In the genomic region with DNA sequence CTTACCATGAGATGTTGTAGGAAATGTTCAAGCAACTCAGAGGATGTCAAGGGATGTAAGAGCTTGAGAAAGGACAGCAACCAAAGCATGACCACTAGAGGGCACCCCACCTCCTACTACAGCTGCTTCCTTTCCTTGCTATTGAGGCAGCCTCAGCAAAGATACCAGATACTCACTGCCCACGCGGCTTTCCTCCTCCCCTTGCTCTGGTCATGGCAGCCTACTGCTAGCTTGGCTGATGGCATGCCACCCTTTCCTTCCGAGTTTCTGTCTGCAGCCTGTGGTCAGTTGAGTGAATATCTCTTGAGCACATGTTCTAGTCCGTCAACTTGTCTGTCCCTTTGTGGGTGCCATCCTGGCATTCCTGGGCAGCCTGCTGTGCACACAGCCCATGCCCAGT, we compare ENCODE assay signal across 9 cellular contexts. TPM values are rescaled to one million over a fixed set of nuclear protein-coding genes. Genes with fewer than 3 reads are reported as not detected.
A peak's percentile ranks its signal among the peaks of the same experiment; 100 is the strongest.
DNase-seq lines count a peak whose midpoint lies in the region; ATAC-seq, FAIRE-seq and TF ChIP-seq lines count a peak whose summit lies in the region.
"Had no signal": no experiment of that assay in that cellular context is flagged by ENCODE, and none has a peak within 500 bp of the region (broad histone marks: within the 10 kb centered on the region; RNA-seq: fewer than 3 reads in every experiment).

No MANE protein-coding gene starts in this region.

- no peak for TF ChIP-seq POLR2A in tibial nerve (IDR thresholded peaks at IDR 0.05)

- no peaks in the 10 kb centered on the region for H3K9me3 Mint-ChIP-seq in activated naive CD4-positive, alpha-beta T cell treated with anti-CD3 and anti-CD28 coated beads, Interleukin-2, amount 10 ng/mL, durations not matched to agents 7 days and 5 days

- H3K4me3 ChIP-seq in pancreas: no peak overlapping the region
- no peak overlapping the region for H3K4me3 ChIP-seq in tibial nerve
- H3K4me3 ChIP-seq: BLaER1 treated with 17β-estradiol and CSF1 and Interleukin-3, amounts not matched to agents 10 nM and 100 nM had no signal

- no peaks in the 10 kb centered on the region for H3K4me1 ChIP-seq in pancreas
- peaks cover 0 to 7% (median 0%) of the 10 kb centered on the region in 4 donors for H3K4me1 ChIP-seq in tibial nerve

- intact Hi-C loops in pancreas (cut with DNase I): loop anchor here (5.0 to 10.0 kb wide), 2 partner anchors 138 to 146 kb away; no protein-coding TSS in a partner anchor

- FAIRE-seq in pancreas (lab: Jason Lieb, UNC): no peak

- peaks cover 7% of the 10 kb centered on the region for H3K27me3 Mint-ChIP-seq in activated naive CD4-positive, alpha-beta T cell treated with anti-CD3 and anti-CD28 coated beads, Interleukin-2, amount 10 ng/mL, durations not matched to agents 7 days and 5 days

- H3K27ac Mint-ChIP-seq in activated naive CD4-positive, alpha-beta T cell treated with anti-CD3 and anti-CD28 coated beads, Interleukin-2, amount 10 ng/mL, durations not matched to agents 7 days and 5 days: no peak overlapping the region

- H3K27me3 ChIP-seq in pancreas (no peaks in the 10 kb centered on the region), tibial nerve (no peaks in the 10 kb centered on the region)
- H3K27me3 ChIP-seq: BLaER1 treated with 17β-estradiol and CSF1 and Interleukin-3, amounts not matched to agents 10 nM and 100 nM had no signal

- no peak for TF ChIP-seq EP300 in tibial nerve (IDR thresholded peaks at IDR 0.05)

- peaks cover 0 to 9% (median 3%) of the 10 kb centered on the region in 3 donors for H3K36me3 ChIP-seq in pancreas
- peaks cover 0 to 81% (median 10%) of the 10 kb centered on the region in 3 donors for H3K36me3 ChIP-seq in tibial nerve

- peak; percentile 70 to 84 (median 78) for TF ChIP-seq CTCF in pancreas (IDR thresholded peaks at IDR 0.05)
- TF ChIP-seq CTCF in tibial nerve (IDR thresholded peaks at IDR 0.05): peak; percentile 79 to 92 (median 85)

- H3K9me3 ChIP-seq in pancreas (no peaks in the 10 kb centered on the region), tibial nerve (peaks cover 0 to 6% (median 0%) of the 10 kb centered on the region in 4 donors)

- 25 to 29% methylated on average over 4 of the region's 4 CpGs for WGBS in pancreas, 2 donors
- WGBS in tibial nerve, 2 donors: 8 to 25% methylated on average over 4 of the region's 4 CpGs

- H3K36me3 Mint-ChIP-seq in activated naive CD4-positive, alpha-beta T cell treated with anti-CD3 and anti-CD28 coated beads, Interleukin-2, amount 10 ng/mL, durations not matched to agents 7 days and 5 days: peaks cover 36% of the 10 kb centered on the region

- peak; percentile 97 for ATAC-seq in SK-N-SH treated with all-trans-retinoic acid at 6 μM for 48 hours
- peak; percentile 83 to 94 (median 94) for ATAC-seq in pancreas

- peaks cover 38% of the 10 kb centered on the region for H3K4me1 Mint-ChIP-seq in activated naive CD4-positive, alpha-beta T cell treated with anti-CD3 and anti-CD28 coated beads, Interleukin-2, amount 10 ng/mL, durations not matched to agents 7 days and 5 days

- peak; percentile 54 for DNase-seq in NK-92 treated with Interleukin-12 subunit alpha and Interleukin-12 subunit beta, amount 100 ng/mL, for 24 hours (lab: John Stamatoyannopoulos, UW)
- DNase-seq in NK-92 (lab: John Stamatoyannopoulos, UW; ENCODE audit: unreplicated experiment) (no peak), NCI-H1092 (lab: John Stamatoyannopoulos, UW) (peak; percentile 52), glomerular endothelial cell (ENCODE audit: extremely low read depth, low read depth, low spot score) (peak; percentile 80), pancreas (peak in 5 of 6 donors; percentile 59 to 81 (median 70)), tibial nerve (ENCODE audit: low spot score in 2 of 2) (peak; percentile 77 to 95)
- peak; percentile 92 for DNase-seq in activated naive CD4-positive, alpha-beta T cell treated with anti-CD3 and anti-CD28 coated beads, Interleukin-2, amount 10 ng/mL, durations not matched to agents 7 days and 5 days

- H3K4me3 Mint-ChIP-seq in activated naive CD4-positive, alpha-beta T cell treated with anti-CD3 and anti-CD28 coated beads, Interleukin-2, amount 10 ng/mL, durations not matched to agents 7 days and 5 days: no peak overlapping the region

- H3K27ac ChIP-seq in pancreas (no peak overlapping the region), tibial nerve (no peak overlapping the region)

- CTCF ChIA-PET in activated naive CD4-positive, alpha-beta T cell treated with anti-CD3 and anti-CD28 coated beads, Interleukin-2, amount 10 ng/mL, durations not matched to agents 7 days and 5 days (lab: Charles Lee): interaction anchor here (0.8 to 16.7 kb wide), 30 partner anchors 9 to 439 kb away, joined by 3 to 419 read pairs (median 5); a partner anchor contains a TSS

TF ChIP-seq in SK-N-SH treated with all-trans-retinoic acid at 6 μM for 48 hours, 23 proteins besides CTCF, POLR2A, EP300 and RAD21:
- TF ChIP-seq ZNF70 (CRISPR knock-in tag; IDR thresholded peaks at IDR 0.05) (no peak), BACH2 (CRISPR knock-in tag; IDR thresholded peaks at IDR 0.05; ENCODE audit: borderline replicate concordance) (no peak), ISL1 (CRISPR knock-in tag; IDR thresholded peaks at IDR 0.05) (no peak)
- TF ChIP-seq, protein P1, sequence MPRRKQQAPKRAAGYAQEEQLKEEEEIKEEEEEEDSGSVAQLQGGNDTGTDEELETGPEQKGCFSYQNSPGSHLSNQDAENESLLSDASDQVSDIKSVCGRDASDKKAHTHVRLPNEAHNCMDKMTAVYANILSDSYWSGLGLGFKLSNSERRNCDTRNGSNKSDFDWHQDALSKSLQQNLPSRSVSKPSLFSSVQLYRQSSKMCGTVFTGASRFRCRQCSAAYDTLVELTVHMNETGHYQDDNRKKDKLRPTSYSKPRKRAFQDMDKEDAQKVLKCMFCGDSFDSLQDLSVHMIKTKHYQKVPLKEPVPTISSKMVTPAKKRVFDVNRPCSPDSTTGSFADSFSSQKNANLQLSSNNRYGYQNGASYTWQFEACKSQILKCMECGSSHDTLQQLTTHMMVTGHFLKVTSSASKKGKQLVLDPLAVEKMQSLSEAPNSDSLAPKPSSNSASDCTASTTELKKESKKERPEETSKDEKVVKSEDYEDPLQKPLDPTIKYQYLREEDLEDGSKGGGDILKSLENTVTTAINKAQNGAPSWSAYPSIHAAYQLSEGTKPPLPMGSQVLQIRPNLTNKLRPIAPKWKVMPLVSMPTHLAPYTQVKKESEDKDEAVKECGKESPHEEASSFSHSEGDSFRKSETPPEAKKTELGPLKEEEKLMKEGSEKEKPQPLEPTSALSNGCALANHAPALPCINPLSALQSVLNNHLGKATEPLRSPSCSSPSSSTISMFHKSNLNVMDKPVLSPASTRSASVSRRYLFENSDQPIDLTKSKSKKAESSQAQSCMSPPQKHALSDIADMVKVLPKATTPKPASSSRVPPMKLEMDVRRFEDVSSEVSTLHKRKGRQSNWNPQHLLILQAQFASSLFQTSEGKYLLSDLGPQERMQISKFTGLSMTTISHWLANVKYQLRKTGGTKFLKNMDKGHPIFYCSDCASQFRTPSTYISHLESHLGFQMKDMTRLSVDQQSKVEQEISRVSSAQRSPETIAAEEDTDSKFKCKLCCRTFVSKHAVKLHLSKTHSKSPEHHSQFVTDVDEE (CRISPR knock-in tag; IDR thresholded peaks at IDR 0.05): no peak
- TF ChIP-seq, protein P2, sequence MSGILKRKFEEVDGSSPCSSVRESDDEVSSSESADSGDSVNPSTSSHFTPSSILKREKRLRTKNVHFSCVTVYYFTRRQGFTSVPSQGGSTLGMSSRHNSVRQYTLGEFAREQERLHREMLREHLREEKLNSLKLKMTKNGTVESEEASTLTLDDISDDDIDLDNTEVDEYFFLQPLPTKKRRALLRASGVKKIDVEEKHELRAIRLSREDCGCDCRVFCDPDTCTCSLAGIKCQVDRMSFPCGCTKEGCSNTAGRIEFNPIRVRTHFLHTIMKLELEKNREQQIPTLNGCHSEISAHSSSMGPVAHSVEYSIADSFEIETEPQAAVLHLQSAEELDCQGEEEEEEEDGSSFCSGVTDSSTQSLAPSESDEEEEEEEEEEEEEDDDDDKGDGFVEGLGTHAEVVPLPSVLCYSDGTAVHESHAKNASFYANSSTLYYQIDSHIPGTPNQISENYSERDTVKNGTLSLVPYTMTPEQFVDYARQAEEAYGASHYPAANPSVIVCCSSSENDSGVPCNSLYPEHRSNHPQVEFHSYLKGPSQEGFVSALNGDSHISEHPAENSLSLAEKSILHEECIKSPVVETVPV (CRISPR knock-in tag; IDR thresholded peaks at IDR 0.05): no peak

RNA-seq across cellular contexts. Expression of a gene that starts 4.4 kb away (rescaled TPM):
- total RNA-seq in glomerular endothelial cell (not detected in 2 replicates), pancreas (under 1 TPM in 5 of 6 donors, not detected in 1; 0.08 to 0.89 (median 0.72) TPM), tibial nerve (1 to 10 TPM in 2 of 4 donors, under 1 TPM in 1, not detected in 1; 0.87 to 2.7 (median 2.1) TPM)
- polyA plus RNA-seq in pancreas: under 1 TPM; 0.23 to 0.35 TPM

RNA-seq across cellular contexts. Expression of a gene that starts 52.5 kb away (rescaled TPM):
- not detected in 2 replicates for total RNA-seq in glomerular endothelial cell
- under 1 TPM in 1 of 6 donors, not detected in 5; 0.12 TPM for total RNA-seq in pancreas
- polyA plus RNA-seq in pancreas: not detected
- under 1 TPM in 1 of 4 donors, not detected in 3; 0.78 TPM for total RNA-seq in tibial nerve

RNA-seq across cellular contexts. Expression of a gene that starts 56.8 kb away (rescaled TPM):
- 29.3 and 32.0 TPM in 2 replicates for total RNA-seq in glomerular endothelial cell
- 10 to 100 TPM; 13.0 to 25.1 (median 17.2) TPM for total RNA-seq in pancreas
- 10 to 100 TPM in 1 of 2 donors, 1 to 10 TPM in 1; 9.3 to 10.3 TPM for polyA plus RNA-seq in pancreas
- total RNA-seq in tibial nerve: 10 to 100 TPM; 61.7 to 85.2 (median 67.9) TPM
